17 cellular contexts compared by ENCODE assay signal in the genomic region with DNA sequence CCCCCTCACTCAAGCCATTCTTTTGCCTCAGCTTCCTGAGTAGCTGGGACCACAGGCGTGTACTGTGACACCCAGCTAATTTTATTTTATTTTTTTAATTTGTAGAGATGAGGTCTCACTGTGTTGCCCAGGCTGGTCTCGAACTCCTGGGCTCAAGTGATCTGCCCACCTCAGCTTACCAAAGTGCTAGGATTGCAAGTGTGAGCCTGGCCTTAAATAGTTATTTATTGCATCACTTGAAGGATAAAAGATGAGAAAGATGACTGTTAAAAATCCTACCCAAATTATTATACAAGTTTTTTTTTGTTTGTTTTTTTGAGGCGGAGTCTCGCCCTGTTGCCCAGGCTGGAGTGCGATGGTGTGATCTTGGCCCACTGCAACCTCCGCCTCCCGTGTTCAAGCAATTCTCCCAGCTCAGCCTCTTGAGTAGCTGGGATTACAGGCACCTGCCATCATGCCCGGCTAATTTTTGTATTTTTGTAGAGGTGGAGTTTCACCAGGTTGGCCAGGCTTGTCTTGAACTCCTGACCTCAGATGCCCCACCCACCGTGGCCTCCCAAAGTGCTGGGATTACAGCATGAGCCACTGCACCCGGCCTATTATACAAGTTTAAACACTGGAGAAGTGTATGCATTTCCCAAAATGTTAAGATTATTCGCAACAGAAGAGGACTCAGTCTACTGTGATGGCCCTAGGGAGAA. TPM values are rescaled to one million over a fixed set of nuclear protein-coding genes. Genes with fewer than 3 reads are reported as not detected.
DNase-seq lines count a peak whose midpoint lies in the region; ATAC-seq, FAIRE-seq and TF ChIP-seq lines count a peak whose summit lies in the region.
"Had no signal": no experiment of that assay in that cellular context is flagged by ENCODE, and none has a peak within 500 bp of the region (broad histone marks: within the 10 kb centered on the region; RNA-seq: fewer than 3 reads in every experiment).

No MANE protein-coding gene starts in this region.

- no peak for FAIRE-seq in keratinocyte (lab: Jason Lieb, UNC)
- FAIRE-seq: colon, pancreas had no signal

- no peak overlapping the region for H3K4me3 ChIP-seq in cardiac muscle cell
- no peak overlapping the region for H3K4me3 ChIP-seq in WERI-Rb-1 (ENCODE audit: low read depth, low read length)
- no peak overlapping the region for H3K4me3 ChIP-seq in keratinocyte (ENCODE audit: control insufficient read depth in 2 of 3, extremely low read depth in 1 of 3, insufficient read depth in 2 of 3, low read depth in 1 of 3, low read length in 3 of 3)
- no peak overlapping the region for H3K4me3 ChIP-seq in stomach smooth muscle (ENCODE audit: low read length in 2 of 2)

- H3K9ac ChIP-seq in keratinocyte (ENCODE audit: control insufficient read depth, extremely low read depth, insufficient read depth, low read length) (no peak overlapping the region), stomach smooth muscle (ENCODE audit: low read length in 2 of 2) (peak overlapping the region in 1 of 2 donors; percentile 61)

- ATAC-seq in left cardiac atrium = no peak
- ATAC-seq in HG03175 (IDR thresholded peaks at IDR 0.05; ENCODE audit: unreplicated experiment) = no peak
- ATAC-seq: activated CD4-positive, CD25-positive, alpha-beta regulatory T cell treated with anti-CD3 and anti-CD28 coated beads, Interleukin-2, amount 50 U/mL, for 24 hours; pancreas had no signal

- dilution Hi-C loops in keratinocyte (cut with MboI; ENCODE audit: extremely low pct_ligation_motif_present, low sequenced_read_pairs) = no loop called here

- H2AFZ ChIP-seq in keratinocyte (ENCODE audit: control insufficient read depth, low read length) = no peak overlapping the region

- H3K79me2 ChIP-seq in keratinocyte (ENCODE audit: control insufficient read depth, insufficient read depth, low read length) = peaks cover 54% of the 10 kb centered on the region

- H3K4me1 ChIP-seq in cardiac muscle cell (ENCODE audit: low read depth) (peaks cover 4% of the 10 kb centered on the region), keratinocyte (ENCODE audit: control insufficient read depth, extremely low read depth, insufficient read depth, low read length) (peaks cover 25% of the 10 kb centered on the region), stomach smooth muscle (ENCODE audit: control insufficient read depth, insufficient read depth, low read length) (peaks cover 32% of the 10 kb centered on the region)
- H3K4me1 ChIP-seq: BE2C had no signal

- intact Hi-C loops in left cardiac atrium (cut with DNase I) = no loop called here

- peak overlapping the region; percentile 82 for H3K27ac ChIP-seq in cardiac muscle cell
- H3K27ac ChIP-seq in WERI-Rb-1 = peak overlapping the region; percentile 97
- H3K27ac ChIP-seq in keratinocyte (ENCODE audit: control insufficient read depth, insufficient read depth, low read length) = no peak overlapping the region
- H3K27ac ChIP-seq in stomach smooth muscle (ENCODE audit: low read length) = peak overlapping the region; percentile 79
- H3K27ac ChIP-seq: pancreas had no signal

- H3K9me1 ChIP-seq in keratinocyte (ENCODE audit: control insufficient read depth, extremely low read depth, insufficient read depth, low read length) = peaks cover 3% of the 10 kb centered on the region

- H3K27me3 ChIP-seq in cardiac muscle cell (no peaks in the 10 kb centered on the region), WERI-Rb-1 (ENCODE audit: insufficient read depth, low read depth, severe bottlenecking) (no peaks in the 10 kb centered on the region), keratinocyte (ENCODE audit: control insufficient read depth, extremely low read depth, insufficient read depth, low read length) (no peaks in the 10 kb centered on the region), stomach smooth muscle (ENCODE audit: control insufficient read depth in 1 of 2, insufficient read depth in 2 of 2, low read length in 2 of 2) (no peaks in the 10 kb centered on the region)
- H3K27me3 ChIP-seq: BE2C, pancreas had no signal

- DNase-seq in cardiac muscle cell (ENCODE audit: low read depth in 1 of 2, low spot score in 1 of 2) (no peak), left cardiac atrium (no peak), WERI-Rb-1 (no peak), keratinocyte (ENCODE audit: low read depth, low spot score) (no peak), superior temporal gyrus (ENCODE audit: extremely low spot score) (no peak)
- no peak for DNase-seq in activated CD4-positive, CD25-positive, alpha-beta regulatory T cell (lab: John Stamatoyannopoulos, UW)
- DNase-seq: activated naive CD4-positive, alpha-beta T cell treated with anti-CD3 and anti-CD28 coated beads, Interleukin-2, amount 50 U/mL, for 16 hours; BE2C; H9; NCI-H1092; NCI-H2227 treated with DMSO at 0.1 percent for 48 hours had no signal

- H4K20me1 ChIP-seq in keratinocyte (ENCODE audit: control insufficient read depth, extremely low read depth, insufficient read depth, low read length) = no peaks in the 10 kb centered on the region

- no peaks in the 10 kb centered on the region for H3K9me3 ChIP-seq in cardiac muscle cell (ENCODE audit: low read depth)
- peaks cover 3% of the 10 kb centered on the region for H3K9me3 ChIP-seq in WERI-Rb-1 (ENCODE audit: severe bottlenecking)
- H3K9me3 ChIP-seq in keratinocyte (ENCODE audit: control insufficient read depth, low read depth, low read length) = no peaks in the 10 kb centered on the region
- no peaks in the 10 kb centered on the region for H3K9me3 ChIP-seq in stomach smooth muscle (ENCODE audit: control insufficient read depth in 2 of 2, low read length in 2 of 2)
- H3K9me3 ChIP-seq: BE2C, pancreas had no signal

- peak overlapping the region; percentile 84 for H3K4me2 ChIP-seq in keratinocyte (ENCODE audit: control insufficient read depth, extremely low read depth, insufficient read depth, low read depth, low read length)

- H3K36me3 ChIP-seq in cardiac muscle cell = peaks cover 31% of the 10 kb centered on the region
- H3K36me3 ChIP-seq in WERI-Rb-1 = peaks cover 56% of the 10 kb centered on the region
- peaks cover 9 to 29% of the 10 kb centered on the region in 2 experiments for H3K36me3 ChIP-seq in keratinocyte (ENCODE audit: control insufficient read depth in 2 of 2, extremely low read depth in 1 of 2, insufficient read depth in 2 of 2, low read length in 2 of 2)
- H3K36me3 ChIP-seq in stomach smooth muscle (ENCODE audit: control insufficient read depth in 2 of 2, insufficient read depth in 2 of 2, low read length in 2 of 2) = peaks cover 17 to 21% of the 10 kb centered on the region in 2 donors

- TF ChIP-seq CTCF in cardiac muscle cell (IDR thresholded peaks at IDR 0.05; ENCODE audit: low read depth, low read length) (no peak), WERI-Rb-1 (IDR thresholded peaks at IDR 0.05; ENCODE audit: low read depth, low read length) (no peak), keratinocyte (optimal IDR thresholded peaks at IDR 0.05 in 1 of 3, IDR thresholded peaks at IDR 0.05 in 1 of 3, conservative IDR thresholded peaks at IDR 0.05 in 1 of 3; ENCODE audit: extremely low read depth in 1 of 3, insufficient read depth in 2 of 3, low read length in 3 of 3) (no peak)

RNA-seq across cellular contexts. Expression of gene UTP11, which starts 2.3 kb away (rescaled TPM):
- total RNA-seq in cardiac muscle cell (55.4 and 57.7 TPM in 2 replicates), left cardiac atrium (10 to 100 TPM; 24.7 to 37.8 TPM)
- polyA plus RNA-seq in cardiac muscle cell (42.7 and 57.0 TPM in 2 replicates), keratinocyte (24.1 to 50.0 TPM (median 49.1 TPM) in 3 replicates)
- polyA plus RNA-seq in keratinocyte (2011; ENCODE audit: low read depth) = 145 TPM
- 26.4 and 35.2 TPM in 2 replicates for polyA plus RNA-seq in keratinocyte (2011; cell fraction: cytosol; rRNA removed)
- polyA plus RNA-seq in keratinocyte (2011; cell fraction: nucleus; rRNA removed) = 24.5 and 39.0 TPM in 2 replicates
- polyA plus RNA-seq in keratinocyte (2012; ENCODE audit: low replicate concordance) = 31.7 and 64.5 TPM in 2 replicates
- polyA minus RNA-seq in keratinocyte = 5.7 to 12.6 TPM (median 7.4 TPM) in 3 replicates
- 15.3 TPM for polyA minus RNA-seq in keratinocyte (2011; cell fraction: cytosol; rRNA and poly(A)+ RNA removed)
- polyA minus RNA-seq in keratinocyte (2011; cell fraction: nucleus; rRNA and poly(A)+ RNA removed) = 6.4 and 13.8 TPM in 2 replicates

RNA-seq across cellular contexts. Expression of gene FHL3, which starts 9.6 kb away (rescaled TPM):
- total RNA-seq in cardiac muscle cell (27.5 and 47.4 TPM in 2 replicates), left cardiac atrium (10 to 100 TPM in 1 of 2 donors, 1 to 10 TPM in 1; 9.9 to 18.6 TPM)
- polyA plus RNA-seq in cardiac muscle cell (33.0 and 38.6 TPM in 2 replicates), keratinocyte (5.1 to 24.6 TPM (median 5.2 TPM) in 3 replicates)
- 6.6 TPM for polyA plus RNA-seq in keratinocyte (2011; ENCODE audit: low read depth)
- polyA plus RNA-seq in keratinocyte (2011; cell fraction: cytosol; rRNA removed) = 9.0 and 16.5 TPM in 2 replicates
- polyA plus RNA-seq in keratinocyte (2011; cell fraction: nucleus; rRNA removed) = 10.2 and 14.7 TPM in 2 replicates
- polyA plus RNA-seq in keratinocyte (2012; ENCODE audit: low replicate concordance) = 11.9 and 29.7 TPM in 2 replicates
- polyA minus RNA-seq in keratinocyte = 16.0 to 51.9 TPM (median 20.1 TPM) in 3 replicates
- 16.7 TPM for polyA minus RNA-seq in keratinocyte (2011; cell fraction: cytosol; rRNA and poly(A)+ RNA removed)
- 9.4 and 14.0 TPM in 2 replicates for polyA minus RNA-seq in keratinocyte (2011; cell fraction: nucleus; rRNA and poly(A)+ RNA removed)

RNA-seq across cellular contexts. Expression of gene SF3A3, which starts 25.1 kb away (rescaled TPM):
- 48.0 and 51.1 TPM in 2 replicates for total RNA-seq in cardiac muscle cell
- 47.7 and 58.9 TPM in 2 replicates for polyA plus RNA-seq in cardiac muscle cell
- total RNA-seq in left cardiac atrium = 10 to 100 TPM; 27.7 to 36.1 TPM
- 26.4 to 47.0 TPM (median 44.5 TPM) in 3 replicates for polyA plus RNA-seq in keratinocyte
- 125 TPM for polyA plus RNA-seq in keratinocyte (2011; ENCODE audit: low read depth)
- polyA plus RNA-seq in keratinocyte (2011; cell fraction: cytosol; rRNA removed) = 27.8 and 45.9 TPM in 2 replicates
- 37.7 and 48.5 TPM in 2 replicates for polyA plus RNA-seq in keratinocyte (2011; cell fraction: nucleus; rRNA removed)
- 30.4 and 59.0 TPM in 2 replicates for polyA plus RNA-seq in keratinocyte (2012; ENCODE audit: low replicate concordance)
- 7.8 to 38.2 TPM (median 21.6 TPM) in 3 replicates for polyA minus RNA-seq in keratinocyte
- 37.4 TPM for polyA minus RNA-seq in keratinocyte (2011; cell fraction: cytosol; rRNA and poly(A)+ RNA removed)
- 19.1 and 28.4 TPM in 2 replicates for polyA minus RNA-seq in keratinocyte (2011; cell fraction: nucleus; rRNA and poly(A)+ RNA removed)

RNA-seq across cellular contexts. Expression of gene POU3F1, which starts 31.7 kb away (rescaled TPM):
- total RNA-seq in cardiac muscle cell (0.30 TPM in 1 of 2 replicates, not detected in the other), left cardiac atrium (under 1 TPM in 1 of 2 donors, not detected in 1; 0.09 TPM)
- polyA plus RNA-seq in cardiac muscle cell (0.07 TPM in 1 of 2 replicates, not detected in the other), keratinocyte (0.32 to 1.3 TPM (median 0.59 TPM) in 3 replicates)
- 0.71 TPM for polyA plus RNA-seq in keratinocyte (2011; ENCODE audit: low read depth)
- 0.33 and 0.84 TPM in 2 replicates for polyA plus RNA-seq in keratinocyte (2011; cell fraction: cytosol; rRNA removed)
- polyA plus RNA-seq in keratinocyte (2011; cell fraction: nucleus; rRNA removed) = 0.52 and 1.7 TPM in 2 replicates
- polyA plus RNA-seq in keratinocyte (2012; ENCODE audit: low replicate concordance) = 0.87 and 2.2 TPM in 2 replicates
- polyA minus RNA-seq in keratinocyte = 0.61 to 0.72 TPM (median 0.63 TPM) in 3 replicates
- 3.3 TPM for polyA minus RNA-seq in keratinocyte (2011; cell fraction: cytosol; rRNA and poly(A)+ RNA removed)
- polyA minus RNA-seq in keratinocyte (2011; cell fraction: nucleus; rRNA and poly(A)+ RNA removed) = 1.7 and 1.8 TPM in 2 replicates
- total RNA-seq: HT1080 had no signal
